In genomic region chr20:3560578-3560977, GRCh38 we compare ENCODE assay signal across 16 cellular contexts.
DNase-seq lines count a peak whose midpoint lies in the region; ATAC-seq, FAIRE-seq and TF ChIP-seq lines count a peak whose summit lies in the region.
"Had no signal": no experiment of that assay in that cellular context is flagged by ENCODE, and none has a peak within 500 bp of the region (broad histone marks: within the 10 kb centered on the region; RNA-seq: fewer than 3 reads in every experiment).

No MANE protein-coding gene starts in this region.

- no peak overlapping the region for H2AK9ac ChIP-seq in IMR-90 (replicated peaks; ENCODE audit: low read depth, low read length, poor library complexity)

- no CpG with 5 or more reads among the region's 1 CpG for WGBS in IMR-90 (ENCODE audit: extremely low coverage in 2 of 2, insufficient read length in 1 of 2), 2 experiments
- WGBS in smooth muscle cell (ENCODE audit: low lambda C conversion rate): 92% methylated on average over 1 of the region's 1 CpG

- H3K79me2 ChIP-seq in endothelial cell of umbilical vein (ENCODE audit: control insufficient read depth, insufficient read depth, low read length) (no peaks in the 10 kb centered on the region), smooth muscle cell (ENCODE audit: low read depth) (no peaks in the 10 kb centered on the region)

- H3K36me3 ChIP-seq in IMR-90 (ENCODE audit: control insufficient read depth, insufficient read depth, low read length): peaks cover 13% of the 10 kb centered on the region
- H3K36me3 ChIP-seq in endothelial cell of umbilical vein (ENCODE audit: control insufficient read depth in 2 of 2, extremely low read depth in 1 of 2, insufficient read depth in 2 of 2, low read length in 2 of 2): no peaks in the 10 kb centered on the region
- peaks cover 3% of the 10 kb centered on the region for H3K36me3 ChIP-seq in smooth muscle cell (ENCODE audit: low read depth)

- H3K79me1 ChIP-seq in IMR-90 (ENCODE audit: low read depth in 1 of 2, low read length in 2 of 2): peaks cover 6 to 13% of the 10 kb centered on the region in 2 experiments; a peak in 1 of 4 replicates

- POLR2A ChIA-PET in IMR-90 (lab: Charles Lee; ENCODE audit: unreplicated experiment) (no interaction called here), endothelial cell of umbilical vein (lab: Charles Lee) (no interaction called here)

- H3K4me2 ChIP-seq in IMR-90 (ENCODE audit: low read depth, low read length) (no peak overlapping the region), endothelial cell of umbilical vein (ENCODE audit: insufficient read depth, low read length) (no peak overlapping the region), smooth muscle cell (no peak overlapping the region)

- no peak overlapping the region for H4K91ac ChIP-seq in IMR-90 (ENCODE audit: insufficient read depth, low read depth, low read length)

- DNase-seq in GM03348 (ENCODE audit: low spot score): peak; percentile 12
- DNase-seq in IMR-90: peak; percentile 36
- DNase-seq in endothelial cell of umbilical vein (ENCODE audit: low read depth, low spot score): no peak
- peak; percentile 13 for DNase-seq in kidney tubule cell (ENCODE audit: low spot score)
- DNase-seq in NCI-H187 (lab: John Stamatoyannopoulos, UW): no peak
- DNase-seq in smooth muscle cell (lab: John Stamatoyannopoulos, UW; ENCODE audit: unreplicated experiment): no peak
- DNase-seq in NCI-H82 treated with DMSO at 0.1 percent for 48 hours (lab: John Stamatoyannopoulos, UW; ENCODE audit: unreplicated experiment): no peak
- DNase-seq: CD8-positive, alpha-beta memory T cell; NCI-H1694; NCI-H446; NCI-H748 treated with DMSO at 0.1 percent for 48 hours; SHP77 treated with DMSO at 0.1 percent for 48 hours; T-helper 17 cell had no signal

- TF ChIP-seq POLR2A in IMR-90 (IDR thresholded peaks at IDR 0.05; ENCODE audit: low read depth, low read length) (no peak), endothelial cell of umbilical vein (IDR thresholded peaks at IDR 0.05; ENCODE audit: low read depth, low read length) (no peak)

- no peaks in the 10 kb centered on the region for H3K27me3 ChIP-seq in IMR-90 (ENCODE audit: control insufficient read depth, insufficient read depth, low read length)
- H3K27me3 ChIP-seq in endothelial cell of umbilical vein (ENCODE audit: control insufficient read depth in 2 of 2, insufficient read depth in 2 of 2, low read length in 2 of 2): no peaks in the 10 kb centered on the region
- no peaks in the 10 kb centered on the region for H3K27me3 ChIP-seq in smooth muscle cell (ENCODE audit: low read depth)

- H3K27ac ChIP-seq in IMR-90 (ENCODE audit: insufficient read depth, low read length): no peak overlapping the region
- no peak overlapping the region for H3K27ac ChIP-seq in endothelial cell of umbilical vein (ENCODE audit: insufficient read depth, low read depth, low read length)
- H3K27ac ChIP-seq in smooth muscle cell (ENCODE audit: low read depth): no peak overlapping the region

- H3K9me3 ChIP-seq in IMR-90 (ENCODE audit: control insufficient read depth, insufficient read depth, low read length) (no peaks in the 10 kb centered on the region), endothelial cell of umbilical vein (replicated peaks; ENCODE audit: control insufficient read depth, insufficient read depth, low read length) (no peaks in the 10 kb centered on the region), smooth muscle cell (replicated peaks; ENCODE audit: low read depth) (no peaks in the 10 kb centered on the region)

- CTCF ChIA-PET in IMR-90 (lab: Yijun Ruan, JAX) (no interaction called here), endothelial cell of umbilical vein (lab: Charles Lee) (no interaction called here)

- no peak overlapping the region for H3K18ac ChIP-seq in IMR-90 (ENCODE audit: low read depth, low read length)

- H2AFZ ChIP-seq in IMR-90 (replicated peaks; ENCODE audit: low read length, poor library complexity) (no peak overlapping the region), endothelial cell of umbilical vein (ENCODE audit: low read depth, low read length) (no peak overlapping the region), smooth muscle cell (ENCODE audit: low read depth) (no peak overlapping the region)

- H2BK5ac ChIP-seq in IMR-90 (ENCODE audit: low read depth, low read length, poor library complexity, severe bottlenecking): no peak overlapping the region

- H3K9ac ChIP-seq in IMR-90 (ENCODE audit: low read depth, low read length): no peak overlapping the region
- H3K9ac ChIP-seq in endothelial cell of umbilical vein (replicated peaks; ENCODE audit: extremely low read depth, insufficient read depth, low read length): no peak overlapping the region
- no peak overlapping the region for H3K9ac ChIP-seq in smooth muscle cell (ENCODE audit: low read depth)

- H3F3A ChIP-seq in smooth muscle cell (ENCODE audit: low read depth): no peaks in the 10 kb centered on the region

- no peak overlapping the region for H3K4ac ChIP-seq in IMR-90 (ENCODE audit: low read depth, low read length)

- H3K56ac ChIP-seq in IMR-90 (ENCODE audit: extremely low read depth, insufficient read depth, low read length): no peak overlapping the region

- H2AK5ac ChIP-seq in IMR-90 (ENCODE audit: low read depth, low read length): no peak overlapping the region

- no peaks in the 10 kb centered on the region; the same call in 1 of the 2 replicates for H3K4me1 ChIP-seq in IMR-90 (ENCODE audit: control insufficient read depth, insufficient read depth, low read length)
- no peaks in the 10 kb centered on the region for H3K4me1 ChIP-seq in endothelial cell of umbilical vein (ENCODE audit: control insufficient read depth, extremely low read depth, insufficient read depth, low read length)
- H3K4me1 ChIP-seq in smooth muscle cell (ENCODE audit: low read depth): no peaks in the 10 kb centered on the region

- no peak overlapping the region for H3K4me3 ChIP-seq in IMR-90 (ENCODE audit: insufficient read depth, low read depth, low read length)
- H3K4me3 ChIP-seq in endothelial cell of umbilical vein (replicated peaks in 1 of 3; ENCODE audit: insufficient read depth in 1 of 3, low read depth in 1 of 3, low read length in 3 of 3): no peak overlapping the region
- H3K4me3 ChIP-seq in smooth muscle cell: no peak overlapping the region

- BruUV-seq in IMR-90 (replicated peaks; lab: Mats Ljungman, UMichigan) (no TSS peak), endothelial cell of umbilical vein (replicated peaks; lab: Mats Ljungman, UMichigan) (no TSS peak)

- dilution Hi-C loops in IMR-90 (cut with HindIII; ENCODE audit: low sequenced_read_pairs, unreplicated experiment) (no loop called here), endothelial cell of umbilical vein (cut with MboI; ENCODE audit: extremely low pct_ligation_motif_present, low sequenced_read_pairs) (no loop called here)

- H4K8ac ChIP-seq in IMR-90 (ENCODE audit: low read depth in 2 of 2, low read length in 2 of 2): no peak overlapping the region

- H4K20me1 ChIP-seq in IMR-90 (ENCODE audit: insufficient read depth, low read length) (no peaks in the 10 kb centered on the region), endothelial cell of umbilical vein (replicated peaks; ENCODE audit: control insufficient read depth, extremely low read depth, insufficient read depth, low read length) (no peaks in the 10 kb centered on the region), smooth muscle cell (ENCODE audit: low read depth) (peaks cover 3% of the 10 kb centered on the region)

- H4K5ac ChIP-seq in IMR-90 (ENCODE audit: low read depth, low read length): no peak overlapping the region

- no peak for FAIRE-seq in endothelial cell of umbilical vein (lab: Jason Lieb, UNC)
- FAIRE-seq: GM18507, GM19239 had no signal

- peak; percentile 27; the same call in 1 of the 2 replicates for ATAC-seq in IMR-90 (ENCODE audit: low read depth)
- ATAC-seq: Panc1, T-helper 17 cell had no signal

- H3K9me1 ChIP-seq in IMR-90 (ENCODE audit: insufficient read depth, low read length): no peaks in the 10 kb centered on the region
- H3K9me1 ChIP-seq in endothelial cell of umbilical vein (replicated peaks; ENCODE audit: control insufficient read depth, extremely low read depth, insufficient read depth, low read length): no peaks in the 10 kb centered on the region

- intact Hi-C loops in IMR-90 (cut with micrococcal nuclease): loop anchor here (5.0 kb wide), 1 partner anchor 227 kb away; the partner anchor contains the start of gene CENPB
- intact Hi-C loops in endothelial cell of umbilical vein (cut with micrococcal nuclease): no loop called here

- in situ Hi-C loops in IMR-90 (cut with MboI; ENCODE audit: low sequenced_read_pairs): no loop called here

- TF ChIP-seq CTCF in IMR-90 (conservative IDR thresholded peaks at IDR 0.05; ENCODE audit: low read depth, low read length): no peak
- TF ChIP-seq CTCF in endothelial cell of umbilical vein (IDR thresholded peaks at IDR 0.05; ENCODE audit: extremely low read depth in 1 of 2, insufficient read depth in 1 of 2, low read depth in 1 of 2, low read length in 2 of 2): no peak
- TF ChIP-seq CTCF in smooth muscle cell (IDR thresholded peaks at IDR 0.05; ENCODE audit: borderline replicate concordance, insufficient read depth, poor library complexity, severe bottlenecking): no peak

- no peak overlapping the region for H2BK15ac ChIP-seq in IMR-90 (ENCODE audit: low read depth, low read length)

- no peak overlapping the region for H3K14ac ChIP-seq in IMR-90 (replicated peaks; ENCODE audit: low read depth, low read length)

- no peak overlapping the region for H2BK20ac ChIP-seq in IMR-90 (ENCODE audit: low read depth, low read length)

- TF ChIP-seq RAD21 in IMR-90 (IDR thresholded peaks at IDR 0.05; ENCODE audit: low read length): no peak

- H3K23ac ChIP-seq in IMR-90 (ENCODE audit: low read depth, low read length): no peak overlapping the region

- no peak overlapping the region for H2BK120ac ChIP-seq in IMR-90 (ENCODE audit: low read depth, low read length)

TF ChIP-seq in IMR-90, 13 proteins besides CTCF, POLR2A, EP300 and RAD21 (continues in another document):
- no peak for TF ChIP-seq MAFK (IDR thresholded peaks at IDR 0.05; ENCODE audit: low read depth, low read length)
- no peak for TF ChIP-seq CHD1 (IDR thresholded peaks at IDR 0.05; ENCODE audit: low read depth, low read length)
- no peak for TF ChIP-seq RFX5 (IDR thresholded peaks at IDR 0.05; ENCODE audit: low read depth, low read length)
- no peak for TF ChIP-seq CEBPB (IDR thresholded peaks at IDR 0.05; ENCODE audit: low read depth, low read length)
- TF ChIP-seq SMC3 (IDR thresholded peaks at IDR 0.05; ENCODE audit: low read depth, low read length): no peak

TF ChIP-seq in endothelial cell of umbilical vein, 7 proteins besides CTCF, POLR2A, EP300 and RAD21:
- TF ChIP-seq GATA2 (IDR thresholded peaks at IDR 0.05; ENCODE audit: insufficient read depth, insufficient read length, low read depth, low read length) (no peak), JUN (IDR thresholded peaks at IDR 0.05; ENCODE audit: borderline replicate concordance, insufficient read depth, insufficient read length, low read depth) (no peak), FOS (IDR thresholded peaks at IDR 0.05; ENCODE audit: borderline replicate concordance, insufficient read depth, low read length) (peak; percentile 39)

Comparison
In these comparisons a context has a peak if more than half of its experiments do, and no peak if none do; other contexts are left out.
1. DNase-seq: peak in GM03348 (single experiment), IMR-90 (single experiment) and kidney tubule cell (single experiment); none in endothelial cell of umbilical vein (single experiment), NCI-H187 (0 of 2), smooth muscle cell (single experiment) and NCI-H82 treated with DMSO at 0.1 percent for 48 hours (single experiment).